ENCODE assay signal across 6 cellular contexts in genomic region chr13:107434347-107434746, GRCh38.
"Had no signal": no experiment of that assay in that cellular context is flagged by ENCODE, and none has a peak within 500 bp of the region (broad histone marks: within the 10 kb centered on the region; RNA-seq: fewer than 3 reads in every experiment).

No MANE protein-coding gene starts in this region.

- FAIRE-seq: HepG2, HTR-8/SVneo, K562 had no signal

- DNase-seq: KBM-7, KG1 had no signal

- H3K4me3 ChIP-seq: K562 had no signal

- ATAC-seq: HepG2, K562 had no signal

- H3K27ac ChIP-seq: HL-60 had no signal
